ENCODE assay signal across 14 cellular contexts in the genomic region with DNA sequence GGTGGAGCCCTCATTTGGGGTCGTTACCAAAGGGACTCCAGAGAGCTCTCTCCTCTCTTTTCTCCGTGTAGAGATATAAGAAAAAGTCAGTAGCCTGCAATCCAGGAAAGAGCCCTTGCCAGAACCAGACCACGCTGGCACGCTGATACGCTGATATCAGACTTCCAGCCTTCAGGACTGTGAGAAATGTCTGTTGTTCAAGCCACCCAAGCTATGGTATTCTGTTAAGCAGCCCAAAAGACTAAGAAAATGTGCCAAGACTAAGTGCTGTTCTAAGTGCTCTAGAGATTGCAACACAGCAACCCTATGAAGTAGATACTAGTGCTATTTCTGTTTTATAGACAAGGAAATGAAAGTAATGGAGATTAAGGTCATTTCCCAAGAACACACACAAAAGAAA.
DNase-seq lines count a peak whose midpoint lies in the region; ATAC-seq and TF ChIP-seq lines count a peak whose summit lies in the region.
"Had no signal": no experiment of that assay in that cellular context is flagged by ENCODE, and none has a peak within 500 bp of the region (broad histone marks: within the 10 kb centered on the region; RNA-seq: fewer than 3 reads in every experiment).

No MANE protein-coding gene starts in this region.

- POLR2A ChIA-PET in OCI-LY7 (lab: Charles Lee), result interaction anchor here (0.6 to 4.1 kb wide), 2 partner anchors 8 to 60 kb away, joined by 5 to 18 read pairs; no protein-coding TSS in a partner anchor
- POLR2A ChIA-PET in WTC11 (lab: Charles Lee), result no interaction called here

- peaks cover 3% of the 10 kb centered on the region for H3K4me1 Mint-ChIP-seq in activated naive CD8-positive, alpha-beta T cell treated with anti-CD3 and anti-CD28 coated beads for 36 hours
- H3K4me1 Mint-ChIP-seq in WTC11, result peaks cover 16% of the 10 kb centered on the region

- no peaks in the 10 kb centered on the region for H3K9me2 ChIP-seq in OCI-LY7 (ENCODE audit: insufficient read depth, low read length)

- no peak overlapping the region for H3K4me3 ChIP-seq in heart right ventricle
- no peak overlapping the region for H3K4me3 ChIP-seq in OCI-LY7 (ENCODE audit: low read depth, low read length, poor library complexity, severe bottlenecking)

- H3K9me3 ChIP-seq in heart right ventricle (no peaks in the 10 kb centered on the region), OCI-LY7 (ENCODE audit: low read length) (no peaks in the 10 kb centered on the region)

- no peaks in the 10 kb centered on the region for H3K27me3 Mint-ChIP-seq in activated naive CD8-positive, alpha-beta T cell treated with anti-CD3 and anti-CD28 coated beads for 36 hours
- no peaks in the 10 kb centered on the region for H3K27me3 Mint-ChIP-seq in WTC11 (ENCODE audit: low read depth)
- H3K27me3 Mint-ChIP-seq: naive thymus-derived CD8-positive, alpha-beta T cell; T-cell had no signal

- TF ChIP-seq CTCF in heart right ventricle (IDR thresholded peaks at IDR 0.05) (no peak), OCI-LY7 (conservative IDR thresholded peaks at IDR 0.05; ENCODE audit: low read length) (no peak), WTC11 (IDR thresholded peaks at IDR 0.05) (no peak)

- H3K4me1 ChIP-seq in heart right ventricle, result peaks cover 0 to 37% (median 26%) of the 10 kb centered on the region in 9 donors
- peaks cover 26% of the 10 kb centered on the region for H3K4me1 ChIP-seq in OCI-LY7 (ENCODE audit: insufficient read depth, low read length, poor library complexity, severe bottlenecking)

- intact Hi-C loops in heart right ventricle (cut with DNase I) (loop anchor here in 4 of 10 donors (2.0 to 10.0 kb wide), 5 partner anchors 59 to 205 kb away; partner anchors contain the start of gene CAMK2D (in 1 of the 4)), OCI-LY7 (cut with micrococcal nuclease; ENCODE audit: unreplicated experiment) (no loop called here)

- H3K27me3 ChIP-seq in heart right ventricle, result no peaks in the 10 kb centered on the region

- H3K27ac Mint-ChIP-seq in activated naive CD8-positive, alpha-beta T cell treated with anti-CD3 and anti-CD28 coated beads for 36 hours, result no peak overlapping the region
- H3K27ac Mint-ChIP-seq in WTC11, result no peak overlapping the region; the same call in 1 of the 2 replicates

- DNase-seq in Ammon's horn (ENCODE audit: low spot score), result peak; percentile 18
- DNase-seq in SIG-M5 (lab: John Stamatoyannopoulos, UW), result peak; percentile 75
- peak; percentile 21 to 26 for DNase-seq in heart right ventricle
- DNase-seq in pons (ENCODE audit: low spot score), result peak; percentile 55
- no peak for DNase-seq in activated naive CD8-positive, alpha-beta T cell treated with anti-CD3 and anti-CD28 coated beads for 36 hours
- DNase-seq in activated CD4-positive, alpha-beta T cell treated with anti-CD3 and anti-CD28 coated beads for 4 hours, result no peak
- DNase-seq in OCI-LY7 (ENCODE audit: low spot score), result no peak
- DNase-seq in WTC11 (ENCODE audit: low spot score), result no peak
- DNase-seq: ACHN; foreskin melanocyte; naive thymus-derived CD8-positive, alpha-beta T cell; NCI-H2171 treated with DMSO at 0.1 percent for 48 hours; PC-3; T-cell had no signal

- no TSS peak for BruUV-seq in OCI-LY7 (replicated peaks; lab: Mats Ljungman, UMichigan)

- peak overlapping the region; percentile 23 to 86 (median 79) for H3K27ac ChIP-seq in heart right ventricle
- no peak overlapping the region for H3K27ac ChIP-seq in OCI-LY7 (ENCODE audit: low read depth, low read length, poor library complexity, severe bottlenecking)

- WGBS in heart right ventricle, 2 donors, result 33 to 47% methylated on average over 5 of the region's 5 CpGs

- H4K20me1 ChIP-seq in OCI-LY7 (ENCODE audit: insufficient read depth, low read length), result no peaks in the 10 kb centered on the region

- H3K4me2 ChIP-seq in OCI-LY7 (ENCODE audit: low read length), result no peak overlapping the region

- peaks cover 0 to 15% (median 0%) of the 10 kb centered on the region in 9 donors for H3K36me3 ChIP-seq in heart right ventricle
- H3K36me3 ChIP-seq in OCI-LY7 (ENCODE audit: insufficient read depth, low read length), result peaks cover 67% of the 10 kb centered on the region

- no peaks in the 10 kb centered on the region for H3K9me3 Mint-ChIP-seq in activated naive CD8-positive, alpha-beta T cell treated with anti-CD3 and anti-CD28 coated beads for 36 hours
- peaks cover 2% of the 10 kb centered on the region; the same call in 1 of the 2 replicates for H3K9me3 Mint-ChIP-seq in WTC11
- H3K9me3 Mint-ChIP-seq: naive thymus-derived CD8-positive, alpha-beta T cell; T-cell had no signal

- no peak overlapping the region for H3K4me3 Mint-ChIP-seq in activated naive CD8-positive, alpha-beta T cell treated with anti-CD3 and anti-CD28 coated beads for 36 hours
- no peak overlapping the region for H3K4me3 Mint-ChIP-seq in WTC11
- H3K4me3 Mint-ChIP-seq: naive thymus-derived CD8-positive, alpha-beta T cell; T-cell had no signal

- ATAC-seq in heart right ventricle (peak; percentile 70 to 97 (median 89)), WTC11 (no peak)
- ATAC-seq: naive thymus-derived CD8-positive, alpha-beta T cell; PC-3; T-cell had no signal

- H3K36me3 Mint-ChIP-seq in activated naive CD8-positive, alpha-beta T cell treated with anti-CD3 and anti-CD28 coated beads for 36 hours, result peaks cover 18% of the 10 kb centered on the region
- H3K36me3 Mint-ChIP-seq in WTC11, result no peaks in the 10 kb centered on the region

- CTCF ChIA-PET in OCI-LY7 (lab: Charles Lee; ENCODE audit: unreplicated experiment), result no interaction called here
- CTCF ChIA-PET in WTC11 (lab: Charles Lee), result interaction anchor here (1.2 kb wide), 1 partner anchor 8 kb away, joined by 4 read pairs; no protein-coding TSS in a partner anchor

- H3K79me2 ChIP-seq in OCI-LY7 (ENCODE audit: insufficient read depth, low read depth, low read length), result no peaks in the 10 kb centered on the region; the same call in 1 of the 2 replicates

- H2AFZ ChIP-seq in OCI-LY7 (ENCODE audit: low read length), result no peak overlapping the region

TF ChIP-seq in WTC11, 78 proteins besides CTCF, POLR2A, EP300 and RAD21:
- TF ChIP-seq ATF3 (CRISPR knock-in tag; conservative IDR thresholded peaks at IDR 0.05) (no peak), ETV6 (CRISPR knock-in tag; IDR thresholded peaks at IDR 0.05) (no peak), ZNF423 (CRISPR knock-in tag; IDR thresholded peaks at IDR 0.05) (no peak), ATF1 (CRISPR knock-in tag; IDR thresholded peaks at IDR 0.05) (no peak), PREB (CRISPR knock-in tag; IDR thresholded peaks at IDR 0.05; ENCODE audit: borderline replicate concordance) (no peak)
- TF ChIP-seq, protein P1, sequence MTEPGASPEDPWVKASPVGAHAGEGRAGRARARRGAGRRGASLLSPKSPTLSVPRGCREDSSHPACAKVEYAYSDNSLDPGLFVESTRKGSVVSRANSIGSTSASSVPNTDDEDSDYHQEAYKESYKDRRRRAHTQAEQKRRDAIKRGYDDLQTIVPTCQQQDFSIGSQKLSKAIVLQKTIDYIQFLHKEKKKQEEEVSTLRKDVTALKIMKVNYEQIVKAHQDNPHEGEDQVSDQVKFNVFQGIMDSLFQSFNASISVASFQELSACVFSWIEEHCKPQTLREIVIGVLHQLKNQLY (CRISPR knock-in tag; IDR thresholded peaks at IDR 0.05), result no peak

Comparison
In these comparisons a context has a peak if more than half of its experiments do, and no peak if none do; other contexts are left out.
1. DNase-seq: peak in Ammon's horn (single experiment), SIG-M5 (single experiment), heart right ventricle (2 of 2) and pons (single experiment); none in activated naive CD8-positive, alpha-beta T cell treated with anti-CD3 and anti-CD28 coated beads for 36 hours (single experiment), activated CD4-positive, alpha-beta T cell treated with anti-CD3 and anti-CD28 coated beads for 4 hours (0 of 2), OCI-LY7 (single experiment) and WTC11 (single experiment).